19 cellular contexts compared by ENCODE assay signal in genomic region chr2:224319756-224320155, GRCh38.
"Had no signal": no experiment of that assay in that cellular context is flagged by ENCODE, and none has a peak within 500 bp of the region (broad histone marks: within the 10 kb centered on the region; RNA-seq: fewer than 3 reads in every experiment).

No MANE protein-coding gene starts in this region.

- H3K9me3 Mint-ChIP-seq: T-cell had no signal

- H3K36me3 Mint-ChIP-seq: T-cell had no signal

- H3K27ac Mint-ChIP-seq: T-cell had no signal

- H3K9me3 ChIP-seq: SK-N-SH had no signal

- H3K4me3 Mint-ChIP-seq: T-cell had no signal

- ATAC-seq: HepG2, T-cell had no signal

- H3K4me1 Mint-ChIP-seq: T-cell had no signal

- DNase-seq: IMR-90, Karpas-422, KG1, MM.1S, NCI-H1092 treated with DMSO at 0.1 percent for 48 hours, NCI-H1436, NCI-H187, NCI-H2029, NCI-H2081 treated with DMSO at 0.1 percent for 48 hours, NCI-H2227 treated with DMSO at 0.1 percent for 48 hours, NCI-H82, Right ventricle myocardium superior, RPMI8226, SIG-M5, SK-N-SH, SW 1271, T-cell had no signal

- FAIRE-seq: HepG2, RCC 7860 had no signal
